ENCODE assay signal across 19 cellular contexts in the genomic region with DNA sequence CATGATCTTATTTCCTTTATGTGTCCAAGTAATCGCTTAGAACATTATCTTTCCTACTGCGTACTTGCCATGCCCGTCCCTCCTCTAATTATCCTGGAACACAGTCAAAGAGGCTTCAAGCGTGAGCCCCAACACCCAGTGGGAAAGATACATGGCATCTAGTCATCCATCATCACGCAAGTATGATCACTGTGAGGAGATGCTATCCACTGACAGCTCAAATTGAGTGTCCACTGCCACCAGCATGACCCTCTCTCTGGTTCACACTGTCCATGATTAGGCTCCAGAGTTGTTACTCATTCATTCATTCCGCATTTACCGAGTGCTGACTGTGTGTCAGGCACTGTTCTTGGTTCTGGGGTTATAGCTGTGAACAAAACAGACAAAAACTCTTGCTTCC.
"Had no signal": no experiment of that assay in that cellular context is flagged by ENCODE, and none has a peak within 500 bp of the region (broad histone marks: within the 10 kb centered on the region; RNA-seq: fewer than 3 reads in every experiment).

No MANE protein-coding gene starts in this region.

- H3K9me3 ChIP-seq: body of pancreas, gastrocnemius medialis had no signal

- H3K27me3 ChIP-seq: body of pancreas had no signal

- H3K9me3 Mint-ChIP-seq: activated CD4-positive, alpha-beta memory T cell treated with anti-CD3 and anti-CD28 coated beads, Interleukin-2, amount 10 ng/mL, durations not matched to agents 7 days and 5 days; activated T-cell treated with anti-CD3 and anti-CD28 coated beads, Interleukin-2, amount 50 U/mL, for 24 hours; activated T-helper 2 cell treated with anti-CD3 and anti-CD28 coated beads, Interferon-gamma antibody, Interleukin-2, Interleukin-4, amounts not matched to agents 10 μg/mL and 5 μg/mL and 100 μg/mL, durations not matched to agents 14 hours and 24 hours and 36 hours; endodermal cell; stimulated activated naive CD8-positive, alpha-beta T cell treated with anti-CD3 and anti-CD28 coated beads, Interleukin-15, Interleukin-2, amounts not matched to agents 100 ng/mL and 50 ng/mL, for 24 hours had no signal

- ATAC-seq: body of pancreas, gastrocnemius medialis had no signal

- H3K4me1 Mint-ChIP-seq: activated CD4-positive, alpha-beta memory T cell treated with anti-CD3 and anti-CD28 coated beads, Interleukin-2, amount 10 ng/mL, durations not matched to agents 7 days and 5 days had no signal

- DNase-seq: activated CD4-positive, alpha-beta memory T cell treated with anti-CD3 and anti-CD28 coated beads, Interleukin-2, amount 10 ng/mL, durations not matched to agents 7 days and 5 days; activated CD4-positive, alpha-beta T cell treated with anti-CD3 and anti-CD28 coated beads for 48 hours; activated CD4-positive, CD25-positive, alpha-beta regulatory T cell; activated naive CD4-positive, alpha-beta T cell treated with Interleukin-2 at 50 U/mL for 16 hours; activated T-cell treated with anti-CD3 and anti-CD28 coated beads, Interleukin-2, amount 50 U/mL, for 24 hours; body of pancreas; central memory CD4-positive, alpha-beta T cell; gastrocnemius medialis; occipital lobe; retina; stimulated activated CD4-positive, alpha-beta T cell treated with anti-CD3 and anti-CD28 coated beads, Interleukin-15, amount 100 ng/mL, for 24 hours; stimulated activated CD4-positive, alpha-beta T cell treated with anti-CD3 and anti-CD28 coated beads, Interleukin-2, amount 100 ng/mL, for 48 hours; T-helper 1 cell; T-helper 9 cell had no signal

- H3K4me3 Mint-ChIP-seq: activated CD4-positive, alpha-beta memory T cell treated with anti-CD3 and anti-CD28 coated beads, Interleukin-2, amount 10 ng/mL, durations not matched to agents 7 days and 5 days; activated T-cell treated with anti-CD3 and anti-CD28 coated beads, Interleukin-2, amount 50 U/mL, for 24 hours; endodermal cell; stimulated activated naive CD8-positive, alpha-beta T cell treated with anti-CD3 and anti-CD28 coated beads, Interleukin-15, Interleukin-2, amounts not matched to agents 100 ng/mL and 50 ng/mL, for 24 hours had no signal

- H3K4me3 ChIP-seq: body of pancreas, gastrocnemius medialis, lung, SK-N-MC had no signal

- H3K27me3 Mint-ChIP-seq: activated CD4-positive, alpha-beta memory T cell treated with anti-CD3 and anti-CD28 coated beads, Interleukin-2, amount 10 ng/mL, durations not matched to agents 7 days and 5 days had no signal

- H3K27ac Mint-ChIP-seq: activated CD4-positive, alpha-beta memory T cell treated with anti-CD3 and anti-CD28 coated beads, Interleukin-2, amount 10 ng/mL, durations not matched to agents 7 days and 5 days; activated T-cell treated with anti-CD3 and anti-CD28 coated beads, Interleukin-2, amount 50 U/mL, for 24 hours; activated T-helper 2 cell treated with anti-CD3 and anti-CD28 coated beads, Interferon-gamma antibody, Interleukin-2, Interleukin-4, amounts not matched to agents 10 μg/mL and 5 μg/mL and 100 μg/mL, durations not matched to agents 14 hours and 24 hours and 36 hours; endodermal cell; stimulated activated naive CD8-positive, alpha-beta T cell treated with anti-CD3 and anti-CD28 coated beads, Interleukin-15, Interleukin-2, amounts not matched to agents 100 ng/mL and 50 ng/mL, for 24 hours had no signal

- H3K36me3 ChIP-seq: gastrocnemius medialis had no signal

- H3K27ac ChIP-seq: body of pancreas, gastrocnemius medialis had no signal
